8 cellular contexts compared by ENCODE assay signal in genomic region chr11:57527056-57527631, GRCh38. TPM values are rescaled to one million over a fixed set of nuclear protein-coding genes. Genes with fewer than 3 reads are reported as not detected.
A peak's percentile ranks its signal among the peaks of the same experiment; 100 is the strongest.
DNase-seq lines count a peak whose midpoint lies in the region; ATAC-seq, FAIRE-seq and TF ChIP-seq lines count a peak whose summit lies in the region.

No MANE protein-coding gene starts in this region.

- CTCF ChIA-PET in activated CD8-positive, alpha-beta memory T cell treated with anti-CD3 and anti-CD28 coated beads, Interleukin-2, amount 10 ng/mL, durations not matched to agents 7 days and 5 days (lab: Charles Lee), result interaction anchor here (0.6 to 10.5 kb wide), 28 partner anchors 10 to 192 kb away, joined by 3 to 247 read pairs (median 6); partner anchors contain the start of genes MED19, RTN4RL2, SLC43A1 and SMTNL1

- no peaks in the 10 kb centered on the region for H3K27me3 Mint-ChIP-seq in activated CD8-positive, alpha-beta memory T cell treated with anti-CD3 and anti-CD28 coated beads, Interleukin-2, amount 10 ng/mL, durations not matched to agents 7 days and 5 days
- no peaks in the 10 kb centered on the region for H3K27me3 Mint-ChIP-seq in naive thymus-derived CD8-positive, alpha-beta T cell
- no peaks in the 10 kb centered on the region for H3K27me3 Mint-ChIP-seq in stimulated activated naive CD8-positive, alpha-beta T cell treated with anti-CD3 and anti-CD28 coated beads, Interleukin-15, Interleukin-2, amounts not matched to agents 100 ng/mL and 50 ng/mL, for 24 hours

- H3K4me3 ChIP-seq in epithelial cell of proximal tubule (ENCODE audit: low read depth, low read length), result no peak overlapping the region

- POLR2A ChIA-PET in naive thymus-derived CD8-positive, alpha-beta T cell (lab: Charles Lee), result interaction anchor here (0.9 to 6.1 kb wide), 4 partner anchors 11 to 70 kb away, joined by 3 to 39 read pairs (median 14); partner anchors contain the start of gene SLC43A1

- no peaks in the 10 kb centered on the region for H3K9me3 Mint-ChIP-seq in activated CD8-positive, alpha-beta memory T cell treated with anti-CD3 and anti-CD28 coated beads, Interleukin-2, amount 10 ng/mL, durations not matched to agents 7 days and 5 days (ENCODE audit: low read depth)
- no peaks in the 10 kb centered on the region for H3K9me3 Mint-ChIP-seq in naive thymus-derived CD8-positive, alpha-beta T cell
- H3K9me3 Mint-ChIP-seq in stimulated activated naive CD8-positive, alpha-beta T cell treated with anti-CD3 and anti-CD28 coated beads, Interleukin-15, Interleukin-2, amounts not matched to agents 100 ng/mL and 50 ng/mL, for 24 hours, result no peaks in the 10 kb centered on the region

- FAIRE-seq in GM18507 (lab: Jason Lieb, UNC), result peak; percentile 78

- ATAC-seq in activated CD8-positive, alpha-beta memory T cell treated with anti-CD3 and anti-CD28 coated beads, Interleukin-2, amount 10 ng/mL, durations not matched to agents 7 days and 5 days, result no peak
- no peak for ATAC-seq in naive thymus-derived CD8-positive, alpha-beta T cell

- H3K4me3 Mint-ChIP-seq in activated CD8-positive, alpha-beta memory T cell treated with anti-CD3 and anti-CD28 coated beads, Interleukin-2, amount 10 ng/mL, durations not matched to agents 7 days and 5 days, result no peak overlapping the region
- H3K4me3 Mint-ChIP-seq in naive thymus-derived CD8-positive, alpha-beta T cell, result no peak overlapping the region
- no peak overlapping the region for H3K4me3 Mint-ChIP-seq in stimulated activated naive CD8-positive, alpha-beta T cell treated with anti-CD3 and anti-CD28 coated beads, Interleukin-15, Interleukin-2, amounts not matched to agents 100 ng/mL and 50 ng/mL, for 24 hours

- H3K36me3 Mint-ChIP-seq in activated CD8-positive, alpha-beta memory T cell treated with anti-CD3 and anti-CD28 coated beads, Interleukin-2, amount 10 ng/mL, durations not matched to agents 7 days and 5 days, result peaks cover 14% of the 10 kb centered on the region
- H3K36me3 Mint-ChIP-seq in naive thymus-derived CD8-positive, alpha-beta T cell, result peaks cover 0 to 6% (median 0%) of the 10 kb centered on the region in 3 donors
- peaks cover 33% of the 10 kb centered on the region for H3K36me3 Mint-ChIP-seq in stimulated activated naive CD8-positive, alpha-beta T cell treated with anti-CD3 and anti-CD28 coated beads, Interleukin-15, Interleukin-2, amounts not matched to agents 100 ng/mL and 50 ng/mL, for 24 hours (ENCODE audit: low read depth)

- H3K4me1 Mint-ChIP-seq in activated CD8-positive, alpha-beta memory T cell treated with anti-CD3 and anti-CD28 coated beads, Interleukin-2, amount 10 ng/mL, durations not matched to agents 7 days and 5 days, result peaks cover 40% of the 10 kb centered on the region
- H3K4me1 Mint-ChIP-seq in naive thymus-derived CD8-positive, alpha-beta T cell, result peaks cover 10 to 39% (median 36%) of the 10 kb centered on the region in 4 donors
- peaks cover 38% of the 10 kb centered on the region for H3K4me1 Mint-ChIP-seq in stimulated activated naive CD8-positive, alpha-beta T cell treated with anti-CD3 and anti-CD28 coated beads, Interleukin-15, Interleukin-2, amounts not matched to agents 100 ng/mL and 50 ng/mL, for 24 hours (ENCODE audit: low read depth)

- DNase-seq in AG08395 (ENCODE audit: low spot score) (peak; percentile 65), GM18507 (ENCODE audit: extremely low spot score, insufficient read length, low read depth) (no peak), NCI-H82 treated with DMSO at 0.1 percent for 48 hours (lab: John Stamatoyannopoulos, UW; ENCODE audit: unreplicated experiment) (peak; percentile 50), epithelial cell of proximal tubule (ENCODE audit: low read depth) (no peak), epidermal melanocyte (ENCODE audit: insufficient read length, low spot score) (no peak)
- DNase-seq in activated CD8-positive, alpha-beta memory T cell treated with anti-CD3 and anti-CD28 coated beads, Interleukin-2, amount 10 ng/mL, durations not matched to agents 7 days and 5 days, result peak; percentile 81
- DNase-seq in naive thymus-derived CD8-positive, alpha-beta T cell, result peak; percentile 51 to 85 (median 72)

- peak; percentile 93 for TF ChIP-seq CTCF in epithelial cell of proximal tubule (conservative IDR thresholded peaks at IDR 0.05; ENCODE audit: low read depth, low read length)

- peak overlapping the region; percentile 49 for H3K27ac Mint-ChIP-seq in activated CD8-positive, alpha-beta memory T cell treated with anti-CD3 and anti-CD28 coated beads, Interleukin-2, amount 10 ng/mL, durations not matched to agents 7 days and 5 days
- peak overlapping the region in 8 of 10 donors; percentile 13 to 81 (median 41) for H3K27ac Mint-ChIP-seq in naive thymus-derived CD8-positive, alpha-beta T cell
- peak overlapping the region; percentile 54 for H3K27ac Mint-ChIP-seq in stimulated activated naive CD8-positive, alpha-beta T cell treated with anti-CD3 and anti-CD28 coated beads, Interleukin-15, Interleukin-2, amounts not matched to agents 100 ng/mL and 50 ng/mL, for 24 hours

RNA-seq across cellular contexts. Expression of gene TIMM10, which starts 3.4 kb away (rescaled TPM):
- 10 to 100 TPM; 74.5 to 92.9 TPM for total RNA-seq in activated CD8-positive, alpha-beta memory T cell treated with anti-CD3 and anti-CD28 coated beads, Interleukin-2, amount 10 ng/mL, durations not matched to agents 7 days and 5 days
- 43.1 and 89.1 TPM in 2 replicates for total RNA-seq in epithelial cell of proximal tubule
- 10 to 100 TPM; 26.6 to 30.2 TPM for total RNA-seq in naive thymus-derived CD8-positive, alpha-beta T cell
- polyA plus RNA-seq in naive thymus-derived CD8-positive, alpha-beta T cell, result 10 to 100 TPM; 66.1 to 86.5 (median 70.5) TPM

RNA-seq across cellular contexts. Expression of gene SMTNL1, which starts 10.3 kb away (rescaled TPM):
- not detected for total RNA-seq in activated CD8-positive, alpha-beta memory T cell treated with anti-CD3 and anti-CD28 coated beads, Interleukin-2, amount 10 ng/mL, durations not matched to agents 7 days and 5 days
- not detected in 2 replicates for total RNA-seq in epithelial cell of proximal tubule
- not detected for total RNA-seq in naive thymus-derived CD8-positive, alpha-beta T cell
- polyA plus RNA-seq in naive thymus-derived CD8-positive, alpha-beta T cell, result under 1 TPM in 2 of 3 donors, not detected in 1; 0.12 to 0.37 TPM

RNA-seq across cellular contexts. Expression of gene SLC43A1, which starts 11.6 kb away (rescaled TPM):
- 10 to 100 TPM; 24.6 to 25.8 TPM for total RNA-seq in activated CD8-positive, alpha-beta memory T cell treated with anti-CD3 and anti-CD28 coated beads, Interleukin-2, amount 10 ng/mL, durations not matched to agents 7 days and 5 days
- total RNA-seq in epithelial cell of proximal tubule, result 3.6 and 9.0 TPM in 2 replicates
- total RNA-seq in naive thymus-derived CD8-positive, alpha-beta T cell, result 10 to 100 TPM; 27.2 to 27.8 TPM
- 10 to 100 TPM; 15.3 to 23.2 (median 21.4) TPM for polyA plus RNA-seq in naive thymus-derived CD8-positive, alpha-beta T cell

RNA-seq across cellular contexts. Expression of gene UBE2L6, which starts 40.3 kb away (rescaled TPM):
- 100 to 1,000 TPM; 245 to 317 TPM for total RNA-seq in activated CD8-positive, alpha-beta memory T cell treated with anti-CD3 and anti-CD28 coated beads, Interleukin-2, amount 10 ng/mL, durations not matched to agents 7 days and 5 days
- 12.2 and 19.4 TPM in 2 replicates for total RNA-seq in epithelial cell of proximal tubule
- 10 to 100 TPM; 61.8 to 66.5 TPM for total RNA-seq in naive thymus-derived CD8-positive, alpha-beta T cell
- 100 to 1,000 TPM; 218 to 246 (median 239) TPM for polyA plus RNA-seq in naive thymus-derived CD8-positive, alpha-beta T cell

Comparison
In these comparisons a context has a peak if more than half of its experiments do, and no peak if none do; other contexts are left out.
1. DNase-seq: peak in AG08395 (single experiment), NCI-H82 treated with DMSO at 0.1 percent for 48 hours (single experiment), activated CD8-positive, alpha-beta memory T cell treated with anti-CD3 and anti-CD28 coated beads, Interleukin-2, amount 10 ng/mL, durations not matched to agents 7 days and 5 days (single experiment) and naive thymus-derived CD8-positive, alpha-beta T cell (10 of 10); none in GM18507 (single experiment), epithelial cell of proximal tubule (single experiment) and epidermal melanocyte (single experiment).
2. Peak in every context shown above with its lines, with median percentiles within 50 percentile points of each other: H3K27ac Mint-ChIP-seq.